1 cellular context compared by ENCODE assay signal in genomic region chr17:48067808-48068207, GRCh38.
TF ChIP-seq lines count a peak whose summit lies in the region.
"Not testable (repeated sequence)": the region's sequence is repeated elsewhere in the genome, so short reads cannot be mapped to it uniquely, and the experiment has no call there.

No MANE protein-coding gene starts in this region.

TF ChIP-seq in HepG2, 621 proteins besides CTCF, POLR2A, EP300 and RAD21:
- TF ChIP-seq ATF7 (IDR thresholded peaks at IDR 0.05) = peak; percentile 50; the same call in 1 of the 2 replicates
- TF ChIP-seq ATF7 (CRISPR knock-in tag; IDR thresholded peaks at IDR 0.05) = not testable (repeated sequence)
